8 cellular contexts compared by ENCODE assay signal in the genomic region with DNA sequence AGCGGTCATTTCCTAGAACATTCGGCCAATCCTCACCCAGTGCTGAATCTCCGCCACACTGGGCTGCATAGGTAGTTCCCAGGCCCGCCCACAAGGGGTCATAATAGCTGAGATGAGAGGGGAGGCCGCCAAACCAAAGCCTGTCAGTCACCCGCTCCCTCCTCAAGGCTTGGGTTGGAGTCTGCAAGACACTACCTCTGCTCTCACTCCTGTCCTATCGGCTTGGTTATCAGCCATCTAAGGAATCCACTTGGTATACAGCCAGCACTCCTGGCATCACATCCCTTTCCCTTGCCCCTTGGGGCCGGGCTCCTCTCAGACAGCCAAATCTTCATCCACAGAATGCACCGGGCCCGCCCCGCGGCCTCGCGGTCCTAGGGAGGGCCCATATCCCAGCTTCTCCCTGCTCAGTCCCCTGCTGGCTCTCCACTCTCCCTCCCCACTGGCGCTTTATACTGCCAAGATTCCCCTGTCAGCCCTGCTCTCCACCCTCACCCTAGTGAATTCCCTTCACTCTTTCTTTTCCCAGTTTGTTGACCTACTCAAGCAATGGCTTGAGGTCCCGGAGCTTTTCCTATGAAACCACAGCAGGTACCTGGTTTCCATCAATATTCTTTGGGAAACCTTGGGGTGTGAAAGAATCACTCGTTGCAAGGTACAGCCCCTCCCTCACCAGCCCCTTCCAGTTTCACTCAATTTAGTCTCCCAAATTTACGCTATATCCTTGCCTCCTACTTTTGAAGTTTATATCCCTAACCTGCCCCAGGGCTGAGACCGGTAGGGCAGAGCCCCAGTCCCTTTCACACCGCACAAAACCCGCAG. TPM values are rescaled to one million over a fixed set of nuclear protein-coding genes. Genes with fewer than 3 reads are reported as not detected.
DNase-seq lines count a peak whose midpoint lies in the region; ATAC-seq and TF ChIP-seq lines count a peak whose summit lies in the region.

No MANE protein-coding gene starts in this region.

- H3K79me2 ChIP-seq in PC-3 (ENCODE audit: low read length) = no peaks in the 10 kb centered on the region

- H3K9me3 Mint-ChIP-seq in activated T-cell treated with anti-CD3 and anti-CD28 coated beads, Interleukin-2, amount 50 U/mL, for 72 hours = no peaks in the 10 kb centered on the region
- no peaks in the 10 kb centered on the region for H3K9me3 Mint-ChIP-seq in naive thymus-derived CD8-positive, alpha-beta T cell

- WGBS in testis, 2 donors = 7 to 11% methylated on average over 21 of the region's 21 CpGs

- H3K9me3 ChIP-seq in A673 (ENCODE audit: low read depth, low read length, poor library complexity, severe bottlenecking) (no peaks in the 10 kb centered on the region), PC-3 (ENCODE audit: low read length) (no peaks in the 10 kb centered on the region), testis (no peaks in the 10 kb centered on the region)

- DNase-seq in A673 (ENCODE audit: low spot score) (peak; percentile 87), GM13976 (ENCODE audit: low spot score) (peak; percentile 89), PC-3 (peak; percentile 57), fibroblast of gingiva (ENCODE audit: low read depth) (peak; percentile 77), testis (peak; percentile 89)
- peak; percentile 83 to 84 for DNase-seq in activated T-cell treated with anti-CD3 and anti-CD28 coated beads, Interleukin-2, amount 50 U/mL, for 72 hours
- DNase-seq in naive thymus-derived CD8-positive, alpha-beta T cell = peak; percentile 38 to 82 (median 58)

- peak overlapping the region; percentile 93 for H3K4me3 ChIP-seq in A673 (ENCODE audit: low read depth, low read length, poor library complexity, severe bottlenecking)
- H3K4me3 ChIP-seq in PC-3 (ENCODE audit: low read length) = no peak overlapping the region
- peak overlapping the region; percentile 65 to 83 for H3K4me3 ChIP-seq in testis

- H3F3A ChIP-seq in PC-3 (ENCODE audit: low read length, unreplicated experiment) = no peaks in the 10 kb centered on the region

- no peaks in the 10 kb centered on the region for H3K9me2 ChIP-seq in PC-3 (replicated peaks; ENCODE audit: low read length)

- POLR2A ChIA-PET in A673 (lab: Charles Lee; ENCODE audit: low non-redundant PET) = interaction anchor here (0.6 kb wide), 1 partner anchor 20 kb away, joined by 10 read pairs; no protein-coding TSS in a partner anchor
- POLR2A ChIA-PET in PC-3 (lab: Charles Lee; ENCODE audit: unreplicated experiment) = no interaction called here
- POLR2A ChIA-PET in naive thymus-derived CD8-positive, alpha-beta T cell (lab: Charles Lee) = interaction anchor here (0.6 to 3.0 kb wide), 9 partner anchors 14 to 552 kb away, joined by 3 to 11 read pairs (median 3); partner anchors contain the start of genes MRPL51, NOP2 and ZNF384

- H3K27me3 ChIP-seq in A673 (replicated peaks; ENCODE audit: insufficient read depth, low read depth, low read length, poor library complexity) = no peaks in the 10 kb centered on the region
- no peaks in the 10 kb centered on the region for H3K27me3 ChIP-seq in PC-3 (ENCODE audit: low read length)
- H3K27me3 ChIP-seq in testis = no peaks in the 10 kb centered on the region

- no peaks in the 10 kb centered on the region for H3K27me3 Mint-ChIP-seq in activated T-cell treated with anti-CD3 and anti-CD28 coated beads, Interleukin-2, amount 50 U/mL, for 72 hours (ENCODE audit: low read depth)
- no peaks in the 10 kb centered on the region for H3K27me3 Mint-ChIP-seq in naive thymus-derived CD8-positive, alpha-beta T cell

- no peak overlapping the region for H3K4me2 ChIP-seq in PC-3 (ENCODE audit: low read length)

- no peak overlapping the region for H3K9ac ChIP-seq in PC-3 (ENCODE audit: low read length)

- CTCF ChIA-PET in A673 (lab: Charles Lee) (interaction anchor here (0.5 to 2.1 kb wide), 5 partner anchors 14 to 169 kb away, joined by 3 to 6 read pairs (median 4); partner anchors contain the start of gene COPS7A), PC-3 (lab: Charles Lee) (no interaction called here)

- peak overlapping the region; percentile 87 to 98 for H3K4me3 Mint-ChIP-seq in activated T-cell treated with anti-CD3 and anti-CD28 coated beads, Interleukin-2, amount 50 U/mL, for 72 hours
- peak overlapping the region; percentile 77 to 93 (median 86) for H3K4me3 Mint-ChIP-seq in naive thymus-derived CD8-positive, alpha-beta T cell

- no peak overlapping the region for H2AFZ ChIP-seq in PC-3 (ENCODE audit: low read length)

- H3K27ac ChIP-seq in A673 (ENCODE audit: low read depth, low read length, poor library complexity, severe bottlenecking) (peak overlapping the region; percentile 66), PC-3 (ENCODE audit: low read length) (no peak overlapping the region), testis (peak overlapping the region; percentile 48 to 83)

- intact Hi-C loops in A673 (cut with micrococcal nuclease; ENCODE audit: unreplicated experiment) = loop anchor here (5.0 kb wide), 1 partner anchor 143 kb away; no protein-coding TSS in a partner anchor
- intact Hi-C loops in PC-3 (cut with micrococcal nuclease) = no loop called here
- intact Hi-C loops in testis (cut with DNase I; ENCODE audit: low total_unique reads) = loop anchor here (10.0 kb wide), 1 partner anchor 50 kb away; the partner anchor contains the start of gene CHD4

- TF ChIP-seq CTCF in A673 (conservative IDR thresholded peaks at IDR 0.05; ENCODE audit: low read depth, low read length) = peak; percentile 67
- TF ChIP-seq CTCF in GM13976 (IDR thresholded peaks at IDR 0.05; ENCODE audit: borderline replicate concordance, control extremely low read depth, extremely low read depth, insufficient read depth, missing control alignments) = peak; percentile 67
- peak; percentile 55 for TF ChIP-seq CTCF in PC-3 (conservative IDR thresholded peaks at IDR 0.05; ENCODE audit: low read depth, low read length)
- peak; percentile 25 to 56 (median 55) for TF ChIP-seq CTCF in testis (IDR thresholded peaks at IDR 0.05)

- H3K4me1 ChIP-seq in A673 (ENCODE audit: insufficient read depth, low read length, poor library complexity, severe bottlenecking) (peaks cover 41% of the 10 kb centered on the region), PC-3 (ENCODE audit: insufficient read depth, low read length) (peaks cover under 1% of the 10 kb centered on the region; the same call in 1 of the 2 replicates), testis (peaks cover 54% of the 10 kb centered on the region)

- BruUV-seq in A673 (replicated peaks; lab: Mats Ljungman, UMichigan) = no TSS peak
- BruUV-seq in PC-3 (replicated peaks; lab: Mats Ljungman, UMichigan) = no TSS peak

- H3K36me3 ChIP-seq in A673 (ENCODE audit: insufficient read depth, low read length, poor library complexity, severe bottlenecking) (peaks cover 22% of the 10 kb centered on the region), PC-3 (ENCODE audit: low read depth, low read length) (peaks cover 15% of the 10 kb centered on the region), testis (ENCODE audit: low read depth, missing control alignments) (no peaks in the 10 kb centered on the region)

- peaks cover 0 to 7% of the 10 kb centered on the region in 2 donors for H3K36me3 Mint-ChIP-seq in activated T-cell treated with anti-CD3 and anti-CD28 coated beads, Interleukin-2, amount 50 U/mL, for 72 hours (ENCODE audit: insufficient read depth in 2 of 2)
- H3K36me3 Mint-ChIP-seq in naive thymus-derived CD8-positive, alpha-beta T cell = peaks cover 0 to 17% (median under 1%) of the 10 kb centered on the region in 3 donors

- ATAC-seq in HG03103 (IDR thresholded peaks at IDR 0.05; ENCODE audit: low read depth, unreplicated experiment) = peak; percentile 54
- ATAC-seq in PC-3 = peak; percentile 46
- peak; percentile 52 to 58 for ATAC-seq in activated T-cell treated with anti-CD3 and anti-CD28 coated beads, Interleukin-2, amount 50 U/mL, for 72 hours (replicated peaks in 1 of 2)
- ATAC-seq in naive thymus-derived CD8-positive, alpha-beta T cell = peak; percentile 45 to 60

- H3K4me1 Mint-ChIP-seq in activated T-cell treated with anti-CD3 and anti-CD28 coated beads, Interleukin-2, amount 50 U/mL, for 72 hours (ENCODE audit: low read depth) = peaks cover 56% of the 10 kb centered on the region
- H3K4me1 Mint-ChIP-seq in naive thymus-derived CD8-positive, alpha-beta T cell = peaks cover 34 to 54% (median 49%) of the 10 kb centered on the region in 4 donors

- H4K20me1 ChIP-seq in PC-3 (ENCODE audit: low read length) = no peaks in the 10 kb centered on the region

- peak overlapping the region; percentile 11 for H3K27ac Mint-ChIP-seq in activated T-cell treated with anti-CD3 and anti-CD28 coated beads, Interleukin-2, amount 50 U/mL, for 72 hours
- H3K27ac Mint-ChIP-seq in naive thymus-derived CD8-positive, alpha-beta T cell = peak overlapping the region in 9 of 10 donors; percentile 5 to 91 (median 37)

- in situ Hi-C loops in GM13976 (cut with MboI; ENCODE audit: low sequenced_read_pairs, unreplicated experiment) = no loop called here

- no peak for TF ChIP-seq POLR2A in testis (IDR thresholded peaks at IDR 0.05)

RNA-seq across cellular contexts. Expression of gene IFFO1, which starts 1.5 kb away (rescaled TPM):
- total RNA-seq in A673 (2021) = 16.0 and 16.9 TPM in 2 replicates
- total RNA-seq in PC-3 (2014; rRNA removed) = 0.11 and 1.0 TPM in 2 replicates
- 10 to 100 TPM; 14.2 to 17.0 TPM for total RNA-seq in activated T-cell treated with anti-CD3 and anti-CD28 coated beads, Interleukin-2, amount 50 U/mL, for 72 hours
- total RNA-seq in naive thymus-derived CD8-positive, alpha-beta T cell = 10 to 100 TPM; 40.9 to 45.9 TPM
- polyA plus RNA-seq in naive thymus-derived CD8-positive, alpha-beta T cell = 10 to 100 TPM in 1 of 3 donors, 1 to 10 TPM in 2; 3.7 to 10.8 (median 4.4) TPM
- 10 to 100 TPM; 40.6 to 43.4 TPM for total RNA-seq in testis
- 28.6 TPM for polyA plus RNA-seq in testis (ENCODE audit: insufficient read depth, low read depth, low replicate concordance)

RNA-seq across cellular contexts. Expression of gene NOP2, which starts 13.7 kb away (rescaled TPM):
- 131 and 177 TPM in 2 replicates for total RNA-seq in A673 (2021)
- 63.3 and 83.8 TPM in 2 replicates for total RNA-seq in PC-3 (2014; rRNA removed)
- total RNA-seq in activated T-cell treated with anti-CD3 and anti-CD28 coated beads, Interleukin-2, amount 50 U/mL, for 72 hours = 10 to 100 TPM; 76.9 to 89.8 TPM
- total RNA-seq in naive thymus-derived CD8-positive, alpha-beta T cell = 100 to 1,000 TPM in 1 of 2 experiments, 10 to 100 TPM in 1; 99.2 to 104 TPM
- polyA plus RNA-seq in naive thymus-derived CD8-positive, alpha-beta T cell = 10 to 100 TPM; 23.6 to 41.7 (median 24.7) TPM
- total RNA-seq in testis = 10 to 100 TPM; 51.8 to 60.3 TPM
- polyA plus RNA-seq in testis (ENCODE audit: insufficient read depth, low read depth, low replicate concordance) = 38.6 TPM

RNA-seq across cellular contexts. Expression of gene GAPDH, which starts 20.1 kb away (rescaled TPM):
- total RNA-seq in A673 (2021) (5,579 and 5,657 TPM in 2 replicates), PC-3 (2014; rRNA removed) (6,976 and 7,326 TPM in 2 replicates), testis (1,000 to 10,000 TPM; 1,591 to 1,928 TPM)
- 1,000 to 10,000 TPM; 4,101 to 4,234 TPM for total RNA-seq in activated T-cell treated with anti-CD3 and anti-CD28 coated beads, Interleukin-2, amount 50 U/mL, for 72 hours
- 100 to 1,000 TPM; 355 to 363 TPM for total RNA-seq in naive thymus-derived CD8-positive, alpha-beta T cell
- polyA plus RNA-seq in naive thymus-derived CD8-positive, alpha-beta T cell = 1,000 to 10,000 TPM; 1,014 to 1,110 (median 1,062) TPM
- 1,857 TPM for polyA plus RNA-seq in testis (ENCODE audit: insufficient read depth, low read depth, low replicate concordance)

RNA-seq across cellular contexts. Expression of gene CHD4, which starts 52.8 kb away (rescaled TPM):
- total RNA-seq in A673 (2021) (281 and 296 TPM in 2 replicates), PC-3 (2014; rRNA removed) (216 and 231 TPM in 2 replicates), testis (100 to 1,000 TPM; 314 to 328 TPM)
- total RNA-seq in activated T-cell treated with anti-CD3 and anti-CD28 coated beads, Interleukin-2, amount 50 U/mL, for 72 hours = 100 to 1,000 TPM; 292 to 299 TPM
- 100 to 1,000 TPM; 296 to 308 TPM for total RNA-seq in naive thymus-derived CD8-positive, alpha-beta T cell
- polyA plus RNA-seq in naive thymus-derived CD8-positive, alpha-beta T cell = 10 to 100 TPM; 31.4 to 57.3 (median 56.9) TPM
- 160 TPM for polyA plus RNA-seq in testis (ENCODE audit: insufficient read depth, low read depth, low replicate concordance)

Comparison
In these comparisons a context has a peak if more than half of its experiments do, and no peak if none do; other contexts are left out.
1. RNA of gene GAPDH, which starts 20.1 kb away (total RNA-seq): 6,976 to 7,326 TPM in PC-3, 5,579 to 5,657 TPM in A673, 4,101 to 4,234 TPM in activated T-cell treated with anti-CD3 and anti-CD28 coated beads, Interleukin-2, amount 50 U/mL, for 72 hours and 1,591 to 1,928 TPM in testis; 355 to 363 TPM in naive thymus-derived CD8-positive, alpha-beta T cell; every median in the first group is over 4 times any median in the second.
2. Peak in every context shown above with its lines, with median percentiles within 50 percentile points of each other: DNase-seq, CTCF ChIP-seq and ATAC-seq.